In the genomic region with DNA sequence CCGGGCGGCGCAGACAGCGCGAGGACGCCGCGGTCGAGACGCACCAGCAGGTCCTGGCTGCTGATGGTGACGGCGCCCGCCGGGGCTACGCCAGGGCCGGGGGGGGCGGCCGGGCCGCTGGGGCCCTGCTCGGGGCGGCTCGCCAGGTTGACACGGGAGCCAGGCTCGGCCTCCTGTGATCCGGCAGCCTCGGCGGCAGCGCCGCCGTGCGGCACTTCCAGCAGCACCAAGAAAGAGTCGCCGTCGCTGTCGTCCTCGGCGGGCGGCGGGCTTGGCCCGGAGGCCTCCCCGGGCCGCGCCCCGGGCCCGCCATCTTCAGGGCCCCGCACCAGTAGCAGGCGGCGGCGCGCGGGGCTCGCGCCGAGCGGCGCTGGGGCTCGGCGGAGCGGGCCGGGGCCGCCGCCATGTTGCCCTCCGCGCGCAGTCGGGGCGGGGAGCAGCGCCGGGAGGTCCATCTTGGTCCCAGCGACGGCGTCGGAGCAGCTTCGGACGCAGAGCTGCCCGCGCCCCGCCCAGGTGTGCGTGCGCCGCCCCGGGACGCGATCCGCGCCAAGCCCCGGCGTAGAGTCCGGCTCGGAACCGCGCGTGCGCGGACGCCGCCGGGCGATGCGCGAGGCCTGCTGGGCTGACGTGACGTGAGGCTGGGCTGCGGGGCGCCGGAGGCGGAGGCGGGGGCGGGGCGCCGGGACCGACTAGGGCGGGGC, we compare ENCODE assay signal across 8 cellular contexts. TPM values are rescaled to one million over a fixed set of nuclear protein-coding genes. Genes with fewer than 3 reads are reported as not detected.
DNase-seq lines count a peak whose midpoint lies in the region; ATAC-seq and TF ChIP-seq lines count a peak whose summit lies in the region.

A gene with protein sequence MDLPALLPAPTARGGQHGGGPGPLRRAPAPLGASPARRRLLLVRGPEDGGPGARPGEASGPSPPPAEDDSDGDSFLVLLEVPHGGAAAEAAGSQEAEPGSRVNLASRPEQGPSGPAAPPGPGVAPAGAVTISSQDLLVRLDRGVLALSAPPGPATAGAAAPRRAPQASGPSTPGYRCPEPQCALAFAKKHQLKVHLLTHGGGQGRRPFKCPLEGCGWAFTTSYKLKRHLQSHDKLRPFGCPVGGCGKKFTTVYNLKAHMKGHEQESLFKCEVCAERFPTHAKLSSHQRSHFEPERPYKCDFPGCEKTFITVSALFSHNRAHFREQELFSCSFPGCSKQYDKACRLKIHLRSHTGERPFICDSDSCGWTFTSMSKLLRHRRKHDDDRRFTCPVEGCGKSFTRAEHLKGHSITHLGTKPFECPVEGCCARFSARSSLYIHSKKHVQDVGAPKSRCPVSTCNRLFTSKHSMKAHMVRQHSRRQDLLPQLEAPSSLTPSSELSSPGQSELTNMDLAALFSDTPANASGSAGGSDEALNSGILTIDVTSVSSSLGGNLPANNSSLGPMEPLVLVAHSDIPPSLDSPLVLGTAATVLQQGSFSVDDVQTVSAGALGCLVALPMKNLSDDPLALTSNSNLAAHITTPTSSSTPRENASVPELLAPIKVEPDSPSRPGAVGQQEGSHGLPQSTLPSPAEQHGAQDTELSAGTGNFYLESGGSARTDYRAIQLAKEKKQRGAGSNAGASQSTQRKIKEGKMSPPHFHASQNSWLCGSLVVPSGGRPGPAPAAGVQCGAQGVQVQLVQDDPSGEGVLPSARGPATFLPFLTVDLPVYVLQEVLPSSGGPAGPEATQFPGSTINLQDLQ (minus strand): TSS at position 481 of the 704 bp plus-strand sequence. CDS start 26 bp downstream, at position 455.

- peak within 1 kb of the TSS; percentile 68 for H3K4me3 ChIP-seq in kidney epithelial cell (ENCODE audit: low read depth, low read length)

- H3K36me3 ChIP-seq in kidney epithelial cell (ENCODE audit: control insufficient read depth, insufficient read depth, low read length): no peaks in the 10 kb centered on the region

- no peaks in the 10 kb centered on the region for H3K27me3 ChIP-seq in kidney epithelial cell (ENCODE audit: control insufficient read depth, insufficient read depth, low read length)

- TF ChIP-seq CTCF in kidney epithelial cell (IDR thresholded peaks at IDR 0.05; ENCODE audit: insufficient read depth, low read length, poor library complexity, severe bottlenecking): no peak

- ATAC-seq in GM19043 (IDR thresholded peaks at IDR 0.05; ENCODE audit: low read depth, unreplicated experiment) (peak; percentile 74), HG03354 (IDR thresholded peaks at IDR 0.05; ENCODE audit: poor library complexity, severe bottlenecking, unreplicated experiment) (peak; percentile 81)

- DNase-seq in Ammon's horn (ENCODE audit: low spot score) (peak; percentile 93), NCI-H460 (ENCODE audit: extremely low read depth, low read depth) (peak; percentile 89), cerebellar nuclear complex (lab: John Stamatoyannopoulos, UW) (peak; percentile 15 to 57), kidney epithelial cell (ENCODE audit: low read depth) (peak; percentile 67)
- peak; percentile 92 for DNase-seq in activated CD4-positive, alpha-beta T cell treated with anti-CD3 and anti-CD28 coated beads for 1 hour
- peak; percentile 94 for DNase-seq in stimulated activated CD4-positive, alpha-beta T cell treated with anti-CD3 and anti-CD28 coated beads, Interleukin-15, amount 100 ng/mL, for 24 hours

RNA-seq across cellular contexts. Expression of the gene that starts here (rescaled TPM):
- total RNA-seq in NCI-H460 (2014; rRNA removed; shearing (Covaris generic)): 19.5 and 20.6 TPM in 2 replicates
- 21.0 and 23.9 TPM in 2 replicates for polyA plus RNA-seq in NCI-H460 (2014; cell fraction: nucleus; rRNA removed)
- 38.4 and 39.4 TPM in 2 replicates for total RNA-seq in kidney epithelial cell

Comparison
In these comparisons a context has a peak if more than half of its experiments do, and no peak if none do; other contexts are left out.
1. Peak in every context shown above with its lines: DNase-seq, ATAC-seq and H3K4me3 ChIP-seq.
2. DNase-seq: peak in every context shown above with its lines; median percentile 94 in stimulated activated CD4-positive, alpha-beta T cell treated with anti-CD3 and anti-CD28 coated beads, Interleukin-15, amount 100 ng/mL, for 24 hours; 93 in Ammon's horn; 92 in activated CD4-positive, alpha-beta T cell treated with anti-CD3 and anti-CD28 coated beads for 1 hour; 89 in NCI-H460; 67 in kidney epithelial cell; 36 in cerebellar nuclear complex.